ENCODE assay signal across 8 cellular contexts in the genomic region with DNA sequence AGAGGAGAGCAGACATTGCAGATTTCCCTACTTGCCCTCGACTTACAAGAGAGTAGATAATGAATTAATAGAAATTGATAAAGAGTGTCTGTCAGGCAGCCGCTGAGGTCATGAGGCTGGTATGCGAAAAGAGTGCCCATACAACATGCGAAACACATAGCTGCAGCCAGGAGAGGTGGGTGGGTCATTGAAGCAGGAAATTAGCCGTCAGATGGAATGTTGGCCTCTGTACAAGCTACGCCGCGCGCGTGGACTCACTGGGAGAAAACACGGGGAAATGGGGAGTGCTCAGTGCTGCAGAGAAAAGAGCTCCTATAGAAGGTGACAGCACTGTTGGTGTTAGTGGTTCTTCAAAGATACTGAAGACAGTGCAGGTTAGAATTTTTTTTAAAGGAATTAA.
DNase-seq lines count a peak whose midpoint lies in the region; ATAC-seq, FAIRE-seq and TF ChIP-seq lines count a peak whose summit lies in the region.

No MANE protein-coding gene starts in this region.

- H3K9ac ChIP-seq in kidney (ENCODE audit: low read length in 2 of 2) (peak overlapping the region in 1 of 2 donors; percentile 60), skeletal muscle tissue (ENCODE audit: low read depth in 1 of 3, low read length in 3 of 3) (peak overlapping the region; percentile 79 to 87 (median 81))

- no peaks in the 10 kb centered on the region for H3K36me3 Mint-ChIP-seq in activated CD4-positive, alpha-beta memory T cell treated with anti-CD3 and anti-CD28 coated beads, Interleukin-2, amount 10 ng/mL, durations not matched to agents 7 days and 5 days (ENCODE audit: low read depth)
- no peaks in the 10 kb centered on the region for H3K36me3 Mint-ChIP-seq in natural killer cell
- H3K36me3 Mint-ChIP-seq in activated T-helper 2 cell treated with anti-CD3 and anti-CD28 coated beads, Interferon-gamma antibody, Interleukin-2, Interleukin-4, amounts not matched to agents 10 μg/mL and 5 μg/mL and 100 μg/mL, durations not matched to agents 14 hours and 24 hours and 36 hours (ENCODE audit: low read depth), result no peaks in the 10 kb centered on the region
- H3K36me3 Mint-ChIP-seq in activated T-helper 1 cell treated with anti-CD3 and anti-CD28 coated beads, Interleukin-12 subunit alpha, Interleukin-12 subunit beta, Interleukin-2, Interleukin-4 antibody, amounts not matched to agents 30 ng/mL and 10 ng/mL and 1 ng/mL, durations not matched to agents 14 hours and 24 hours and 36 hours (ENCODE audit: low read depth), result peaks cover 2% of the 10 kb centered on the region

- intact Hi-C loops in kidney (cut with DNase I), result no loop called here
- intact Hi-C loops in natural killer cell (cut with micrococcal nuclease), result no loop called here
- intact Hi-C loops in activated T-helper 2 cell treated with anti-CD3 and anti-CD28 coated beads, Interferon-gamma antibody, Interleukin-2, Interleukin-4, amounts not matched to agents 10 μg/mL and 5 μg/mL and 100 μg/mL, durations not matched to agents 14 hours and 24 hours and 36 hours (cut with micrococcal nuclease), result no loop called here
- intact Hi-C loops in activated T-helper 1 cell treated with anti-CD3 and anti-CD28 coated beads, Interleukin-12 subunit alpha, Interleukin-12 subunit beta, Interleukin-2, Interleukin-4 antibody, amounts not matched to agents 30 ng/mL and 10 ng/mL and 1 ng/mL, durations not matched to agents 14 hours and 24 hours and 36 hours (cut with micrococcal nuclease), result no loop called here

- DNase-seq in HK-2 (ENCODE audit: unreplicated experiment), result peak; percentile 46
- peak; percentile 92 to 93 for DNase-seq in cardiac fibroblast (ENCODE audit: low read depth in 2 of 2)
- peak; percentile 86 for DNase-seq in kidney
- DNase-seq in activated CD4-positive, alpha-beta memory T cell treated with anti-CD3 and anti-CD28 coated beads, Interleukin-2, amount 10 ng/mL, durations not matched to agents 7 days and 5 days, result no peak
- no peak for DNase-seq in natural killer cell
- DNase-seq in activated T-helper 2 cell treated with anti-CD3 and anti-CD28 coated beads, Interferon-gamma antibody, Interleukin-2, Interleukin-4, amounts not matched to agents 10 μg/mL and 5 μg/mL and 100 μg/mL, durations not matched to agents 14 hours and 24 hours and 36 hours (ENCODE audit: low spot score), result no peak
- DNase-seq in activated T-helper 1 cell treated with anti-CD3 and anti-CD28 coated beads, Interleukin-12 subunit alpha, Interleukin-12 subunit beta, Interleukin-2, Interleukin-4 antibody, amounts not matched to agents 30 ng/mL and 10 ng/mL and 1 ng/mL, durations not matched to agents 14 hours and 24 hours and 36 hours (ENCODE audit: low spot score), result no peak

- no peaks in the 10 kb centered on the region for H3K27me3 Mint-ChIP-seq in activated CD4-positive, alpha-beta memory T cell treated with anti-CD3 and anti-CD28 coated beads, Interleukin-2, amount 10 ng/mL, durations not matched to agents 7 days and 5 days
- H3K27me3 Mint-ChIP-seq in natural killer cell (ENCODE audit: low read depth in 2 of 2), result no peaks in the 10 kb centered on the region
- peaks cover 2% of the 10 kb centered on the region for H3K27me3 Mint-ChIP-seq in activated T-helper 2 cell treated with anti-CD3 and anti-CD28 coated beads, Interferon-gamma antibody, Interleukin-2, Interleukin-4, amounts not matched to agents 10 μg/mL and 5 μg/mL and 100 μg/mL, durations not matched to agents 14 hours and 24 hours and 36 hours (ENCODE audit: low read depth)
- no peaks in the 10 kb centered on the region for H3K27me3 Mint-ChIP-seq in activated T-helper 1 cell treated with anti-CD3 and anti-CD28 coated beads, Interleukin-12 subunit alpha, Interleukin-12 subunit beta, Interleukin-2, Interleukin-4 antibody, amounts not matched to agents 30 ng/mL and 10 ng/mL and 1 ng/mL, durations not matched to agents 14 hours and 24 hours and 36 hours (ENCODE audit: insufficient read depth)

- H3K36me3 ChIP-seq in kidney (ENCODE audit: control insufficient read depth in 1 of 2, insufficient read depth in 2 of 2, low read length in 2 of 2) (no peaks in the 10 kb centered on the region), skeletal muscle tissue (ENCODE audit: control insufficient read depth in 3 of 3, insufficient read depth in 3 of 3, low read length in 3 of 3) (no peaks in the 10 kb centered on the region)

- POLR2A ChIA-PET in activated CD4-positive, alpha-beta memory T cell treated with anti-CD3 and anti-CD28 coated beads, Interleukin-2, amount 10 ng/mL, durations not matched to agents 7 days and 5 days (lab: Charles Lee), result no interaction called here

- peaks cover 10% of the 10 kb centered on the region for H3K4me1 Mint-ChIP-seq in activated CD4-positive, alpha-beta memory T cell treated with anti-CD3 and anti-CD28 coated beads, Interleukin-2, amount 10 ng/mL, durations not matched to agents 7 days and 5 days
- peaks cover 7 to 13% of the 10 kb centered on the region in 2 donors for H3K4me1 Mint-ChIP-seq in natural killer cell
- H3K4me1 Mint-ChIP-seq in activated T-helper 2 cell treated with anti-CD3 and anti-CD28 coated beads, Interferon-gamma antibody, Interleukin-2, Interleukin-4, amounts not matched to agents 10 μg/mL and 5 μg/mL and 100 μg/mL, durations not matched to agents 14 hours and 24 hours and 36 hours (ENCODE audit: low read depth), result peaks cover 2% of the 10 kb centered on the region
- peaks cover 14% of the 10 kb centered on the region for H3K4me1 Mint-ChIP-seq in activated T-helper 1 cell treated with anti-CD3 and anti-CD28 coated beads, Interleukin-12 subunit alpha, Interleukin-12 subunit beta, Interleukin-2, Interleukin-4 antibody, amounts not matched to agents 30 ng/mL and 10 ng/mL and 1 ng/mL, durations not matched to agents 14 hours and 24 hours and 36 hours (ENCODE audit: low read depth)

- peak overlapping the region; percentile 17 to 27 for H3K4me3 ChIP-seq in cardiac fibroblast (replicated peaks in 1 of 2; ENCODE audit: low read depth in 2 of 2, low read length in 2 of 2)
- H3K4me3 ChIP-seq in kidney (ENCODE audit: low read length in 2 of 2), result peak overlapping the region; percentile 38 to 46
- H3K4me3 ChIP-seq in skeletal muscle tissue (ENCODE audit: low read length in 3 of 3), result peak overlapping the region; percentile 62 to 83 (median 68)

- TF ChIP-seq CTCF in cardiac fibroblast (IDR thresholded peaks at IDR 0.05; ENCODE audit: low read depth, low read length), result peak; percentile 42
- no peak for TF ChIP-seq CTCF in kidney (IDR thresholded peaks at IDR 0.05; ENCODE audit: borderline replicate concordance, extremely low read depth, insufficient read depth)
- no peak for TF ChIP-seq CTCF in natural killer cell (IDR thresholded peaks at IDR 0.05)

- FAIRE-seq in kidney (lab: Jason Lieb, UNC), result peak; percentile 21

- no peaks in the 10 kb centered on the region for H3K27me3 ChIP-seq in skeletal muscle tissue (ENCODE audit: control insufficient read depth in 3 of 3, insufficient read depth in 3 of 3, low read length in 3 of 3)

- CTCF ChIA-PET in activated CD4-positive, alpha-beta memory T cell treated with anti-CD3 and anti-CD28 coated beads, Interleukin-2, amount 10 ng/mL, durations not matched to agents 7 days and 5 days (lab: Charles Lee), result interaction anchor here (1.4 kb wide), 1 partner anchor 21 kb away, joined by 3 read pairs; no protein-coding TSS in a partner anchor

- no peak for ATAC-seq in natural killer cell

- H3K4me1 ChIP-seq in kidney (ENCODE audit: control insufficient read depth in 1 of 2, insufficient read depth in 1 of 2, low read depth in 1 of 2, low read length in 2 of 2) (peaks cover 4 to 5% of the 10 kb centered on the region in 2 donors), skeletal muscle tissue (ENCODE audit: control insufficient read depth in 3 of 3, insufficient read depth in 3 of 3, low read length in 3 of 3) (peaks cover 8 to 17% (median 14%) of the 10 kb centered on the region in 3 donors)

- H3K4me3 Mint-ChIP-seq in activated CD4-positive, alpha-beta memory T cell treated with anti-CD3 and anti-CD28 coated beads, Interleukin-2, amount 10 ng/mL, durations not matched to agents 7 days and 5 days, result no peak overlapping the region
- H3K4me3 Mint-ChIP-seq in natural killer cell, result no peak overlapping the region
- no peak overlapping the region for H3K4me3 Mint-ChIP-seq in activated T-helper 2 cell treated with anti-CD3 and anti-CD28 coated beads, Interferon-gamma antibody, Interleukin-2, Interleukin-4, amounts not matched to agents 10 μg/mL and 5 μg/mL and 100 μg/mL, durations not matched to agents 14 hours and 24 hours and 36 hours (ENCODE audit: low read depth)
- no peak overlapping the region for H3K4me3 Mint-ChIP-seq in activated T-helper 1 cell treated with anti-CD3 and anti-CD28 coated beads, Interleukin-12 subunit alpha, Interleukin-12 subunit beta, Interleukin-2, Interleukin-4 antibody, amounts not matched to agents 30 ng/mL and 10 ng/mL and 1 ng/mL, durations not matched to agents 14 hours and 24 hours and 36 hours

- H3K9me3 Mint-ChIP-seq in activated CD4-positive, alpha-beta memory T cell treated with anti-CD3 and anti-CD28 coated beads, Interleukin-2, amount 10 ng/mL, durations not matched to agents 7 days and 5 days, result no peaks in the 10 kb centered on the region
- no peaks in the 10 kb centered on the region for H3K9me3 Mint-ChIP-seq in natural killer cell
- no peaks in the 10 kb centered on the region for H3K9me3 Mint-ChIP-seq in activated T-helper 2 cell treated with anti-CD3 and anti-CD28 coated beads, Interferon-gamma antibody, Interleukin-2, Interleukin-4, amounts not matched to agents 10 μg/mL and 5 μg/mL and 100 μg/mL, durations not matched to agents 14 hours and 24 hours and 36 hours
- no peaks in the 10 kb centered on the region for H3K9me3 Mint-ChIP-seq in activated T-helper 1 cell treated with anti-CD3 and anti-CD28 coated beads, Interleukin-12 subunit alpha, Interleukin-12 subunit beta, Interleukin-2, Interleukin-4 antibody, amounts not matched to agents 30 ng/mL and 10 ng/mL and 1 ng/mL, durations not matched to agents 14 hours and 24 hours and 36 hours

- H3K27ac Mint-ChIP-seq in activated CD4-positive, alpha-beta memory T cell treated with anti-CD3 and anti-CD28 coated beads, Interleukin-2, amount 10 ng/mL, durations not matched to agents 7 days and 5 days, result no peak overlapping the region
- H3K27ac Mint-ChIP-seq in natural killer cell, result no peak overlapping the region
- no peak overlapping the region for H3K27ac Mint-ChIP-seq in activated T-helper 2 cell treated with anti-CD3 and anti-CD28 coated beads, Interferon-gamma antibody, Interleukin-2, Interleukin-4, amounts not matched to agents 10 μg/mL and 5 μg/mL and 100 μg/mL, durations not matched to agents 14 hours and 24 hours and 36 hours
- no peak overlapping the region for H3K27ac Mint-ChIP-seq in activated T-helper 1 cell treated with anti-CD3 and anti-CD28 coated beads, Interleukin-12 subunit alpha, Interleukin-12 subunit beta, Interleukin-2, Interleukin-4 antibody, amounts not matched to agents 30 ng/mL and 10 ng/mL and 1 ng/mL, durations not matched to agents 14 hours and 24 hours and 36 hours

- H3K9me3 ChIP-seq in kidney (ENCODE audit: control insufficient read depth in 1 of 2, low read length in 2 of 2), result no peaks in the 10 kb centered on the region
- no peaks in the 10 kb centered on the region for H3K9me3 ChIP-seq in skeletal muscle tissue (ENCODE audit: control insufficient read depth in 3 of 3, low read length in 3 of 3)

- H3K27ac ChIP-seq in kidney (ENCODE audit: low read depth in 2 of 2, low read length in 2 of 2) (peak overlapping the region; percentile 45 to 71), skeletal muscle tissue (ENCODE audit: low read depth, low read length) (peak overlapping the region; percentile 89)

Comparison
In these comparisons a context has a peak if more than half of its experiments do, and no peak if none do; other contexts are left out.
1. DNase-seq: peak in HK-2 (single experiment), cardiac fibroblast (2 of 2) and kidney (single experiment); none in activated CD4-positive, alpha-beta memory T cell treated with anti-CD3 and anti-CD28 coated beads, Interleukin-2, amount 10 ng/mL, durations not matched to agents 7 days and 5 days (single experiment), natural killer cell (single experiment), activated T-helper 2 cell treated with anti-CD3 and anti-CD28 coated beads, Interferon-gamma antibody, Interleukin-2, Interleukin-4, amounts not matched to agents 10 μg/mL and 5 μg/mL and 100 μg/mL, durations not matched to agents 14 hours and 24 hours and 36 hours (single experiment) and activated T-helper 1 cell treated with anti-CD3 and anti-CD28 coated beads, Interleukin-12 subunit alpha, Interleukin-12 subunit beta, Interleukin-2, Interleukin-4 antibody, amounts not matched to agents 30 ng/mL and 10 ng/mL and 1 ng/mL, durations not matched to agents 14 hours and 24 hours and 36 hours (single experiment).
2. Peak in every context shown above with its lines, with median percentiles within 50 percentile points of each other: H3K4me3 ChIP-seq.